In genomic region chr17:13024526-13025263, GRCh38 we compare ENCODE assay signal across 8 cellular contexts. TPM values are rescaled to one million over a fixed set of nuclear protein-coding genes. Genes with fewer than 3 reads are reported as not detected.
DNase-seq lines count a peak whose midpoint lies in the region; ATAC-seq and TF ChIP-seq lines count a peak whose summit lies in the region.

No MANE protein-coding gene starts in this region.

- H3K27ac Mint-ChIP-seq in memory B cell: no peak overlapping the region

- ATAC-seq in GM18505 (IDR thresholded peaks at IDR 0.05; ENCODE audit: unreplicated experiment) (peak; percentile 91), HG02938 (IDR thresholded peaks at IDR 0.05; ENCODE audit: unreplicated experiment) (peak; percentile 76), memory B cell (ENCODE audit: low read depth) (peak; percentile 94)

- H3K9me3 Mint-ChIP-seq in memory B cell: no peaks in the 10 kb centered on the region

- TF ChIP-seq POLR2A in GM18505 (IDR thresholded peaks at IDR 0.05; ENCODE audit: borderline replicate concordance, extremely low read depth, insufficient read depth, insufficient read length): no peak

- in situ Hi-C loops in ACHN (cut with HindIII; ENCODE audit: low pct_ligation_motif_present, low pct_unique_long_range_greater_than_20kb, low sequenced_read_pairs): no loop called here

- peak; percentile 76 for DNase-seq in ACHN
- peak; percentile 34 to 62 for DNase-seq in NCI-H1930 (lab: John Stamatoyannopoulos, UW)
- peak; percentile 59 for DNase-seq in activated CD4-positive, alpha-beta T cell treated with anti-CD3 and anti-CD28 coated beads, Interleukin-2, amount 50 U/mL, for 1 hour
- peak; percentile 82 for DNase-seq in dermis blood vessel endothelial cell
- peak; percentile 60 to 67 for DNase-seq in memory B cell (ENCODE audit: low spot score in 2 of 2)
- DNase-seq in stimulated activated CD8-positive, alpha-beta memory T cell treated with anti-CD3 and anti-CD28 coated beads, Interleukin-15, amount 100 ng/mL, for 48 hours (ENCODE audit: low read depth in 2 of 2): peak; percentile 41 to 49

- H3K4me3 Mint-ChIP-seq in memory B cell: peak overlapping the region; percentile 15

- H3K4me1 Mint-ChIP-seq in memory B cell: peaks cover 13% of the 10 kb centered on the region

- H3K36me3 Mint-ChIP-seq in memory B cell: no peaks in the 10 kb centered on the region

- peaks cover 16% of the 10 kb centered on the region for H3K27me3 Mint-ChIP-seq in memory B cell

RNA-seq across cellular contexts. Expression of gene ELAC2, which starts 6.9 kb away (rescaled TPM):
- 73.0 and 109 TPM in 2 replicates for total RNA-seq in dermis blood vessel endothelial cell

Comparison
In these comparisons a context has a peak if more than half of its experiments do, and no peak if none do; other contexts are left out.
1. Peak in every context shown above with its lines: DNase-seq and ATAC-seq.